Comparison of ENCODE assay signal across 1 cellular context in the genomic region with DNA sequence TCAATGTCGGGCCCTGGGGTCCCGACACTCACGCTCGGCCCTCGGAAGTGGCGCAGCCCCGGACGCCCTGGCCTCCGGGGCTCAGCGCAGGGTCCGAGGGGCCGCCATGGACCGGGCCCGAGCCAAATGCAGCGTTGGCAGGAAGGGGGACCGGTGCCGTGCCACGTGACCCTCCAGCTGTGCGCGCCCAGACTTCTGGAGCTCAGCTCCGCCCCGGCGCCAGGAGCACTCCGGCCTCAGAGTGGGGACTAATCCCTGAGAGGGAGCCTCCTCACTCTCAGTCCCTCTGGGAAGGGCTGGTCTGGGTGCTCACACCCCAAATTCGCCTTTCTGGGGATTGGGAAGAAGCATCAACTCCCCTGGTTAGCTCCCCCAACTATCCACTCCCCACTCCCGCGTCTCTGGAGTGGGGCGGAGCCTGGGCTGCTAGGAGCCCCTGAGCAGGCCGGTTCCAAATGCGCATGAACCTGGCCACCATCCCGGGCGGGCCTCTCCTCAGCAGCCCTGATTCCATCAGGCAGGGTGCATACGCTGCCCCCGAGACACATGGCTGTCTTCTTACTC.
TF ChIP-seq lines count a peak whose summit lies in the region.

A gene with protein sequence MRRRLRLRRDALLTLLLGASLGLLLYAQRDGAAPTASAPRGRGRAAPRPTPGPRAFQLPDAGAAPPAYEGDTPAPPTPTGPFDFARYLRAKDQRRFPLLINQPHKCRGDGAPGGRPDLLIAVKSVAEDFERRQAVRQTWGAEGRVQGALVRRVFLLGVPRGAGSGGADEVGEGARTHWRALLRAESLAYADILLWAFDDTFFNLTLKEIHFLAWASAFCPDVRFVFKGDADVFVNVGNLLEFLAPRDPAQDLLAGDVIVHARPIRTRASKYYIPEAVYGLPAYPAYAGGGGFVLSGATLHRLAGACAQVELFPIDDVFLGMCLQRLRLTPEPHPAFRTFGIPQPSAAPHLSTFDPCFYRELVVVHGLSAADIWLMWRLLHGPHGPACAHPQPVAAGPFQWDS (minus strand): TSS at position 166 of the 564 bp plus-strand sequence. CDS start 513 bp downstream, outside the sequence.

TF ChIP-seq in HepG2, 621 proteins besides CTCF, POLR2A, EP300 and RAD21 (continued from another document and continues in another):
- TF ChIP-seq, protein P1, sequence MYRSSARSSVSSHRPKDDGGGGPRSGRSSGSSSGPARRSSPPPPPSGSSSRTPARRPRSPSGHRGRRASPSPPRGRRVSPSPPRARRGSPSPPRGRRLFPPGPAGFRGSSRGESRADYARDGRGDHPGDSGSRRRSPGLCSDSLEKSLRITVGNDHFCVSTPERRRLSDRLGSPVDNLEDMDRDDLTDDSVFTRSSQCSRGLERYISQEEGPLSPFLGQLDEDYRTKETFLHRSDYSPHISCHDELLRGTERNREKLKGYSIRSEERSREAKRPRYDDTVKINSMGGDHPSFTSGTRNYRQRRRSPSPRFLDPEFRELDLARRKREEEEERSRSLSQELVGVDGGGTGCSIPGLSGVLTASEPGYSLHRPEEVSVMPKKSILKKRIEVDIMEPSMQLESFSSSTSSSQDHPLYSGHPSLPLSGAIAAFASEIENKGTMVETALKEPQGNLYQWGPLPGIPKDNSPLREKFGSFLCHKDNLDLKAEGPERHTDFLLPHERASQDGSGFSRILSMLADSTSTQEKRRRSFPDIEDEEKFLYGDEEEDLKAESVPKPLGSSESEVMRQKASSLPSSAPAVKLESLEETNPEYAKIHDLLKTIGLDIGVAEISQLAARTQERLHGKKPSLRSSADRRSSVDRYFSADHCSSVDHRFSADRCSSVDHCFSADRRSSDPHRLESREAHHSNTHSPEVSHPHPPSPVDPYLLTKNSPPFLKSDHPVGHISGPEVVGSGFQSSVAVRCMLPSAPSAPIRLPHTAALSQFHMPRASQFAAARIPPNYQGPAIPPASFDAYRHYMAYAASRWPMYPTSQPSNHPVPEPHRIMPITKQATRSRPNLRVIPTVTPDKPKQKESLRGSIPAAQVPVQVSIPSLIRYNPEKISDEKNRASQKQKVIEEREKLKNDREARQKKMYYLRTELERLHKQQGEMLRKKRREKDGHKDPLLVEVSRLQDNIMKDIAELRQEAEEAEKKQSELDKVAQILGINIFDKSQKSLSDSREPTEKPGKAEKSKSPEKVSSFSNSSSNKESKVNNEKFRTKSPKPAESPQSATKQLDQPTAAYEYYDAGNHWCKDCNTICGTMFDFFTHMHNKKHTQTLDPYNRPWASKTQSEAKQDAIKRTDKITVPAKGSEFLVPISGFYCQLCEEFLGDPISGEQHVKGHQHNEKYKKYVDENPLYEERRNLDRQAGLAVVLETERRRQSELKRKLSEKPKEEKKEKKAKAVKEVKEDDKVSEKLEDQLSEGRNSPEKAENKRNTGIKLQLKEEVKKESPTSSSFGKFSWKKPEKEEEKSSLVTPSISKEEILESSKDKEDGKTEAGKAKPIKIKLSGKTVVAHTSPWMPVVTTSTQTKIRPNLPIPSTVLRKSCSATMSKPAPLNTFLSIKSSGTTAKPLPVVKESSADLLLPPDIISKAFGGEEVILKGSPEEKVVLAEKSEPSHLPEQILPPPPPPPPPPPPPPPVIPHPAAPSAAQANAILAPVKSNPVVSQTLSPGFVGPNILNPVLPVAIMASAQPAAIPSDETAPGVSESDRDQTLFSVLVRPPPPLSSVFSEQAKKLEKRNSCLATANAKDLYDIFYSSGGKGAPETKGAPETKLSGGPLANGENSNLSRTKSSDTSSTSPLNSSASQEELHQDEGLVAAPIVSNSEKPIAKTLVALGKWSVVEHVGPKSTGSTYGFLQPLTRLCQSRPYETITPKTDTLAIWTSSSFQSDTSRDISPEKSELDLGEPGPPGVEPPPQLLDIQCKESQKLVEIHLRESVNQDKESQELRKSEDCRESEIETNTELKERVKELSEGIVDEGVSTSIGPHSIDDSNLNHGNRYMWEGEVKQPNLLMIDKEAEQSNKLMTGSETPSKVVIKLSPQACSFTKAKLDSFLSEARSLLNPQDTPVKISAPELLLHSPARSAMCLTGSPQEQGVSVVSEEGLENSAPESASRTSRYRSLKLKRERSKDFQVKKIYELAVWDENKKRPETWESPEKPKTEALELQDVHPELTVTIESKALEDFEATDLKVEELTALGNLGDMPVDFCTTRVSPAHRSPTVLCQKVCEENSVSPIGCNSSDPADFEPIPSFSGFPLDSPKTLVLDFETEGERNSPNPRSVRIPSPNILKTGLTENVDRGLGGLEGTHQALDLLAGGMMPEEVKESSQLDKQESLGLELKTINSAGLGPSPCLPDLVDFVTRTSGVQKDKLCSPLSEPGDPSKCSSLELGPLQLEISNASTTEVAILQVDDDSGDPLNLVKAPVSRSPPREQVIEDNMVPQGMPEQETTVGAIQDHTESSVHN (CRISPR knock-in tag; IDR thresholded peaks at IDR 0.05), result peak; percentile 43; the same call in 1 of the 2 replicates
- TF ChIP-seq GFI1 (CRISPR knock-in tag; IDR thresholded peaks at IDR 0.05; ENCODE audit: borderline replicate concordance) (0 out of 2 replicates have a peak, but pooled peaks have one; percentile 7), SPEN (CRISPR knock-in tag; IDR thresholded peaks at IDR 0.05; ENCODE audit: low read depth) (peak; percentile 57; the same call in 1 of the 2 replicates), ZFP36 (IDR thresholded peaks at IDR 0.05; ENCODE audit: borderline replicate concordance, low read depth, low read length, partially characterized antibody) (no peak), MXI1 (IDR thresholded peaks at IDR 0.05; ENCODE audit: borderline replicate concordance, low read depth, low read length) (peak; percentile 26; the same call in 1 of the 3 replicates), BCL6 (CRISPR knock-in tag; IDR thresholded peaks at IDR 0.05) (peak; percentile 24; the same call in 1 of the 2 replicates), CC2D1A (CRISPR knock-in tag; IDR thresholded peaks at IDR 0.05) (no peak), ZFP41 (CRISPR knock-in tag; IDR thresholded peaks at IDR 0.05; ENCODE audit: borderline replicate concordance) (peak; percentile 94), POLR2G (IDR thresholded peaks at IDR 0.05; ENCODE audit: low read depth, low read length) (peak; percentile 70; the same call in 1 of the 2 replicates), TOPORS (CRISPR knock-in tag; IDR thresholded peaks at IDR 0.05) (0 out of 2 replicates have a peak, but pooled peaks have one; percentile 59), KAT8 (CRISPR knock-in tag; IDR thresholded peaks at IDR 0.05) (peak; percentile 73)
- TF ChIP-seq, protein P2, sequence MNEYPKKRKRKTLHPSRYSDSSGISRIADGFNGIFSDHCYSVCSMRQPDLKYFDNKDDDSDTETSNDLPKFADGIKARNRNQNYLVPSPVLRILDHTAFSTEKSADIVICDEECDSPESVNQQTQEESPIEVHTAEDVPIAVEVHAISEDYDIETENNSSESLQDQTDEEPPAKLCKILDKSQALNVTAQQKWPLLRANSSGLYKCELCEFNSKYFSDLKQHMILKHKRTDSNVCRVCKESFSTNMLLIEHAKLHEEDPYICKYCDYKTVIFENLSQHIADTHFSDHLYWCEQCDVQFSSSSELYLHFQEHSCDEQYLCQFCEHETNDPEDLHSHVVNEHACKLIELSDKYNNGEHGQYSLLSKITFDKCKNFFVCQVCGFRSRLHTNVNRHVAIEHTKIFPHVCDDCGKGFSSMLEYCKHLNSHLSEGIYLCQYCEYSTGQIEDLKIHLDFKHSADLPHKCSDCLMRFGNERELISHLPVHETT (CRISPR knock-in tag; conservative IDR thresholded peaks at IDR 0.05), result 0 out of 2 replicates have a peak, but pooled peaks have one; percentile 25
- TF ChIP-seq, protein P3, sequence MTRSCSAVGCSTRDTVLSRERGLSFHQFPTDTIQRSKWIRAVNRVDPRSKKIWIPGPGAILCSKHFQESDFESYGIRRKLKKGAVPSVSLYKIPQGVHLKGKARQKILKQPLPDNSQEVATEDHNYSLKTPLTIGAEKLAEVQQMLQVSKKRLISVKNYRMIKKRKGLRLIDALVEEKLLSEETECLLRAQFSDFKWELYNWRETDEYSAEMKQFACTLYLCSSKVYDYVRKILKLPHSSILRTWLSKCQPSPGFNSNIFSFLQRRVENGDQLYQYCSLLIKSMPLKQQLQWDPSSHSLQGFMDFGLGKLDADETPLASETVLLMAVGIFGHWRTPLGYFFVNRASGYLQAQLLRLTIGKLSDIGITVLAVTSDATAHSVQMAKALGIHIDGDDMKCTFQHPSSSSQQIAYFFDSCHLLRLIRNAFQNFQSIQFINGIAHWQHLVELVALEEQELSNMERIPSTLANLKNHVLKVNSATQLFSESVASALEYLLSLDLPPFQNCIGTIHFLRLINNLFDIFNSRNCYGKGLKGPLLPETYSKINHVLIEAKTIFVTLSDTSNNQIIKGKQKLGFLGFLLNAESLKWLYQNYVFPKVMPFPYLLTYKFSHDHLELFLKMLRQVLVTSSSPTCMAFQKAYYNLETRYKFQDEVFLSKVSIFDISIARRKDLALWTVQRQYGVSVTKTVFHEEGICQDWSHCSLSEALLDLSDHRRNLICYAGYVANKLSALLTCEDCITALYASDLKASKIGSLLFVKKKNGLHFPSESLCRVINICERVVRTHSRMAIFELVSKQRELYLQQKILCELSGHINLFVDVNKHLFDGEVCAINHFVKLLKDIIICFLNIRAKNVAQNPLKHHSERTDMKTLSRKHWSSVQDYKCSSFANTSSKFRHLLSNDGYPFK (CRISPR knock-in tag; IDR thresholded peaks at IDR 0.05; ENCODE audit: borderline replicate concordance), result peak; percentile 71; the same call in 1 of the 2 replicates
- TF ChIP-seq, protein P4, sequence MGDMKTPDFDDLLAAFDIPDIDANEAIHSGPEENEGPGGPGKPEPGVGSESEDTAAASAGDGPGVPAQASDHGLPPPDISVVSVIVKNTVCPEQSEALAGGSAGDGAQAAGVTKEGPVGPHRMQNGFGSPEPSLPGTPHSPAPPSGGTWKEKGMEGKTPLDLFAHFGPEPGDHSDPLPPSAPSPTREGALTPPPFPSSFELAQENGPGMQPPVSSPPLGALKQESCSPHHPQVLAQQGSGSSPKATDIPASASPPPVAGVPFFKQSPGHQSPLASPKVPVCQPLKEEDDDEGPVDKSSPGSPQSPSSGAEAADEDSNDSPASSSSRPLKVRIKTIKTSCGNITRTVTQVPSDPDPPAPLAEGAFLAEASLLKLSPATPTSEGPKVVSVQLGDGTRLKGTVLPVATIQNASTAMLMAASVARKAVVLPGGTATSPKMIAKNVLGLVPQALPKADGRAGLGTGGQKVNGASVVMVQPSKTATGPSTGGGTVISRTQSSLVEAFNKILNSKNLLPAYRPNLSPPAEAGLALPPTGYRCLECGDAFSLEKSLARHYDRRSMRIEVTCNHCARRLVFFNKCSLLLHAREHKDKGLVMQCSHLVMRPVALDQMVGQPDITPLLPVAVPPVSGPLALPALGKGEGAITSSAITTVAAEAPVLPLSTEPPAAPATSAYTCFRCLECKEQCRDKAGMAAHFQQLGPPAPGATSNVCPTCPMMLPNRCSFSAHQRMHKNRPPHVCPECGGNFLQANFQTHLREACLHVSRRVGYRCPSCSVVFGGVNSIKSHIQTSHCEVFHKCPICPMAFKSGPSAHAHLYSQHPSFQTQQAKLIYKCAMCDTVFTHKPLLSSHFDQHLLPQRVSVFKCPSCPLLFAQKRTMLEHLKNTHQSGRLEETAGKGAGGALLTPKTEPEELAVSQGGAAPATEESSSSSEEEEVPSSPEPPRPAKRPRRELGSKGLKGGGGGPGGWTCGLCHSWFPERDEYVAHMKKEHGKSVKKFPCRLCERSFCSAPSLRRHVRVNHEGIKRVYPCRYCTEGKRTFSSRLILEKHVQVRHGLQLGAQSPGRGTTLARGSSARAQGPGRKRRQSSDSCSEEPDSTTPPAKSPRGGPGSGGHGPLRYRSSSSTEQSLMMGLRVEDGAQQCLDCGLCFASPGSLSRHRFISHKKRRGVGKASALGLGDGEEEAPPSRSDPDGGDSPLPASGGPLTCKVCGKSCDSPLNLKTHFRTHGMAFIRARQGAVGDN (CRISPR knock-in tag; IDR thresholded peaks at IDR 0.05), result peak; percentile 91
- TF ChIP-seq, protein P5, sequence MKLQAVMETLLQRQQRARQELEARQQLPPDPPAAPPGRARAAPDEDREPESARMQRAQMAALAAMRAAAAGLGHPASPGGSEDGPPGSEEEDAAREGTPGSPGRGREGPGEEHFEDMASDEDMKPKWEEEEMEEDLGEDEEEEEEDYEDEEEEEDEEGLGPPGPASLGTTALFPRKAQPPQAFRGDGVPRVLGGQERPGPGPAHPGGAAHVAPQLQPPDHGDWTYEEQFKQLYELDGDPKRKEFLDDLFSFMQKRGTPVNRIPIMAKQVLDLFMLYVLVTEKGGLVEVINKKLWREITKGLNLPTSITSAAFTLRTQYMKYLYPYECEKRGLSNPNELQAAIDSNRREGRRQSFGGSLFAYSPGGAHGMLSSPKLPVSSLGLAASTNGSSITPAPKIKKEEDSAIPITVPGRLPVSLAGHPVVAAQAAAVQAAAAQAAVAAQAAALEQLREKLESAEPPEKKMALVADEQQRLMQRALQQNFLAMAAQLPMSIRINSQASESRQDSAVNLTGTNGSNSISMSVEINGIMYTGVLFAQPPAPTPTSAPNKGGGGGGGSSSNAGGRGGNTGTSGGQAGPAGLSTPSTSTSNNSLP (IDR thresholded peaks at IDR 0.05; ENCODE audit: low read depth, low read length), result no peak
- TF ChIP-seq, protein P6, sequence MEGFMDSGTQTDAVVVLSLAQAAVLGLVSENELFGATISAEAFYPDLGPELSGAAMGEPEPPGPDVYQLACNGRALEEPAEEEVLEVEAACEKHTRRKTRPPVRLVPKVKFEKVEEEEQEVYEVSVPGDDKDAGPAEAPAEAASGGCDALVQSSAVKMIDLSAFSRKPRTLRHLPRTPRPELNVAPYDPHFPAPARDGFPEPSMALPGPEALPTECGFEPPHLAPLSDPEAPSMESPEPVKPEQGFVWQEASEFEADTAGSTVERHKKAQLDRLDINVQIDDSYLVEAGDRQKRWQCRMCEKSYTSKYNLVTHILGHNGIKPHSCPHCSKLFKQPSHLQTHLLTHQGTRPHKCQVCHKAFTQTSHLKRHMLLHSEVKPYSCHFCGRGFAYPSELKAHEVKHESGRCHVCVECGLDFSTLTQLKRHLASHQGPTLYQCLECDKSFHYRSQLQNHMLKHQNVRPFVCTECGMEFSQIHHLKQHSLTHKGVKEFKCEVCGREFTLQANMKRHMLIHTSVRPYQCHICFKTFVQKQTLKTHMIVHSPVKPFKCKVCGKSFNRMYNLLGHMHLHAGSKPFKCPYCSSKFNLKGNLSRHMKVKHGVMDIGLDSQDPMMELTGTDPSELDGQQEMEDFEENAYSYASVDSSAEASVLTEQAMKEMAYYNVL (CRISPR knock-in tag; IDR thresholded peaks at IDR 0.05; ENCODE audit: borderline replicate concordance), result 0 out of 2 replicates have a peak, but pooled peaks have one; percentile 15
- TF ChIP-seq, protein P7, sequence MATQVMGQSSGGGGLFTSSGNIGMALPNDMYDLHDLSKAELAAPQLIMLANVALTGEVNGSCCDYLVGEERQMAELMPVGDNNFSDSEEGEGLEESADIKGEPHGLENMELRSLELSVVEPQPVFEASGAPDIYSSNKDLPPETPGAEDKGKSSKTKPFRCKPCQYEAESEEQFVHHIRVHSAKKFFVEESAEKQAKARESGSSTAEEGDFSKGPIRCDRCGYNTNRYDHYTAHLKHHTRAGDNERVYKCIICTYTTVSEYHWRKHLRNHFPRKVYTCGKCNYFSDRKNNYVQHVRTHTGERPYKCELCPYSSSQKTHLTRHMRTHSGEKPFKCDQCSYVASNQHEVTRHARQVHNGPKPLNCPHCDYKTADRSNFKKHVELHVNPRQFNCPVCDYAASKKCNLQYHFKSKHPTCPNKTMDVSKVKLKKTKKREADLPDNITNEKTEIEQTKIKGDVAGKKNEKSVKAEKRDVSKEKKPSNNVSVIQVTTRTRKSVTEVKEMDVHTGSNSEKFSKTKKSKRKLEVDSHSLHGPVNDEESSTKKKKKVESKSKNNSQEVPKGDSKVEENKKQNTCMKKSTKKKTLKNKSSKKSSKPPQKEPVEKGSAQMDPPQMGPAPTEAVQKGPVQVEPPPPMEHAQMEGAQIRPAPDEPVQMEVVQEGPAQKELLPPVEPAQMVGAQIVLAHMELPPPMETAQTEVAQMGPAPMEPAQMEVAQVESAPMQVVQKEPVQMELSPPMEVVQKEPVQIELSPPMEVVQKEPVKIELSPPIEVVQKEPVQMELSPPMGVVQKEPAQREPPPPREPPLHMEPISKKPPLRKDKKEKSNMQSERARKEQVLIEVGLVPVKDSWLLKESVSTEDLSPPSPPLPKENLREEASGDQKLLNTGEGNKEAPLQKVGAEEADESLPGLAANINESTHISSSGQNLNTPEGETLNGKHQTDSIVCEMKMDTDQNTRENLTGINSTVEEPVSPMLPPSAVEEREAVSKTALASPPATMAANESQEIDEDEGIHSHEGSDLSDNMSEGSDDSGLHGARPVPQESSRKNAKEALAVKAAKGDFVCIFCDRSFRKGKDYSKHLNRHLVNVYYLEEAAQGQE (IDR thresholded peaks at IDR 0.05; ENCODE audit: borderline replicate concordance in 1 of 2, low read depth in 1 of 2, low read length in 2 of 2), result no peak
